Comparison of ENCODE assay signal across 11 cellular contexts in genomic region chr1:41045740-41046139, GRCh38. TPM values are rescaled to one million over a fixed set of nuclear protein-coding genes. Genes with fewer than 3 reads are reported as not detected.
A peak's percentile ranks its signal among the peaks of the same experiment; 100 is the strongest.
DNase-seq lines count a peak whose midpoint lies in the region; ATAC-seq lines count a peak whose summit lies in the region.
"Had no signal": no experiment of that assay in that cellular context is flagged by ENCODE, and none has a peak within 500 bp of the region (broad histone marks: within the 10 kb centered on the region; RNA-seq: fewer than 3 reads in every experiment).

No MANE protein-coding gene starts in this region.

- H3K36me3 ChIP-seq in MG63 (peaks cover 35% of the 10 kb centered on the region), subcutaneous abdominal adipose tissue (ENCODE audit: control insufficient read depth in 5 of 5, insufficient read depth in 5 of 5, low read length in 5 of 5) (peaks cover 3 to 39% (median 21%) of the 10 kb centered on the region in 5 donors)

- ATAC-seq in left lobe of liver, result peak; percentile 69
- ATAC-seq in GM19023 (IDR thresholded peaks at IDR 0.05; ENCODE audit: unreplicated experiment), result no peak

- DNase-seq in MG63 (peak; percentile 33), dermis blood vessel endothelial cell (peak; percentile 94), left lobe of liver (ENCODE audit: low spot score) (peak; percentile 80), NOMO-1 treated with dmso at 0.1 percent for 144 hours (lab: John Stamatoyannopoulos, UW; ENCODE audit: unreplicated experiment) (no peak), H4 (ENCODE audit: low spot score) (no peak), GOT3 (lab: John Stamatoyannopoulos, UW) (no peak)
- DNase-seq: activated CD8-positive, alpha-beta memory T cell treated with anti-CD3 and anti-CD28 coated beads for 24 hours; GF-D8; NCI-H1417 had no signal

- H3K27ac ChIP-seq in subcutaneous abdominal adipose tissue (ENCODE audit: low read depth, low read length), result peak overlapping the region; percentile 26

- H3K27me3 ChIP-seq in MG63 (no peaks in the 10 kb centered on the region), subcutaneous abdominal adipose tissue (ENCODE audit: control insufficient read depth in 5 of 5, insufficient read depth in 4 of 5, low read length in 5 of 5) (no peaks in the 10 kb centered on the region)

- peaks cover 0 to 29% (median 26%) of the 10 kb centered on the region in 5 donors for H3K4me1 ChIP-seq in subcutaneous abdominal adipose tissue (ENCODE audit: control insufficient read depth in 5 of 5, insufficient read depth in 5 of 5, low read length in 5 of 5)

- H3K9me3 ChIP-seq in MG63, result no peaks in the 10 kb centered on the region
- H3K9me3 ChIP-seq in subcutaneous abdominal adipose tissue (ENCODE audit: control insufficient read depth in 5 of 5, low read length in 5 of 5), result no peaks in the 10 kb centered on the region

- H3K9ac ChIP-seq in subcutaneous abdominal adipose tissue (ENCODE audit: low read length in 5 of 5), result no peak overlapping the region

- no peak overlapping the region for H3K4me3 ChIP-seq in MG63
- no peak overlapping the region for H3K4me3 ChIP-seq in subcutaneous abdominal adipose tissue (ENCODE audit: low read depth in 1 of 5, low read length in 5 of 5)

RNA-seq across cellular contexts. Expression of gene SLFNL1, which starts 24.2 kb away (rescaled TPM):
- not detected in 2 replicates for total RNA-seq in MG63 (2014; rRNA removed; shearing (Covaris generic); ENCODE audit: low replicate concordance)
- total RNA-seq in dermis blood vessel endothelial cell, result 0.19 and 0.51 TPM in 2 replicates
- total RNA-seq in left lobe of liver, result not detected
- total RNA-seq in H4 (2014; rRNA removed; shearing (Covaris generic)), result not detected in 2 replicates

Comparison
In these comparisons a context has a peak if more than half of its experiments do, and no peak if none do; other contexts are left out.
1. DNase-seq: peak in MG63 (single experiment), dermis blood vessel endothelial cell (single experiment) and left lobe of liver (single experiment); none in NOMO-1 treated with dmso at 0.1 percent for 144 hours (single experiment), H4 (single experiment) and GOT3 (single experiment).